20 cellular contexts compared by ENCODE assay signal in genomic region chr12:54046809-54047159, GRCh38. TPM values are rescaled to one million over a fixed set of nuclear protein-coding genes. Genes with fewer than 3 reads are reported as not detected.
A peak's percentile ranks its signal among the peaks of the same experiment; 100 is the strongest.
DNase-seq lines count a peak whose midpoint lies in the region; ATAC-seq, FAIRE-seq and TF ChIP-seq lines count a peak whose summit lies in the region.
"Had no signal": no experiment of that assay in that cellular context is flagged by ENCODE, and none has a peak within 500 bp of the region (broad histone marks: within the 10 kb centered on the region; RNA-seq: fewer than 3 reads in every experiment).

No MANE protein-coding gene starts in this region.

- H2AFZ ChIP-seq in GM23338 (peak overlapping the region; percentile 56; the same call in 1 of the 2 replicates), hepatocyte (peak overlapping the region; percentile 49), GM23248 (no peak overlapping the region)

- peak overlapping the region; percentile 62 for H3K4me2 ChIP-seq in GM23338
- H3K4me2 ChIP-seq in hepatocyte: peak overlapping the region; percentile 73
- no peak overlapping the region for H3K4me2 ChIP-seq in GM23248 (ENCODE audit: unreplicated experiment)

- WGBS in hepatocyte (ENCODE audit: low lambda C conversion rate, missing lambda C conversion rate): 22% methylated on average over 27 of the region's 27 CpGs
- 10 to 13% methylated on average over 27 of the region's 27 CpGs for WGBS in pancreas, 2 donors
- WGBS in GM23248 (ENCODE audit: low coverage in 1 of 2, low lambda C conversion rate in 2 of 2, missing lambda C conversion rate in 2 of 2), 2 experiments: 94 to 95% methylated on average over 24 to 27 of the region's 27 CpGs
- WGBS in transverse colon (ENCODE audit: low coverage in 1 of 2), 2 donors: 50% methylated on average over 25 of the region's 27 CpGs; no CpG with 5 or more reads in 1 of the 2 donors

- H3K27ac ChIP-seq in GM23338 (ENCODE audit: low read depth): no peak overlapping the region
- no peak overlapping the region for H3K27ac ChIP-seq in hepatocyte
- H3K27ac ChIP-seq in pancreas: no peak overlapping the region
- no peak overlapping the region for H3K27ac ChIP-seq in brain microvascular endothelial cell
- no peak overlapping the region for H3K27ac ChIP-seq in GM23248
- H3K27ac ChIP-seq in transverse colon: no peak overlapping the region
- H3K27ac ChIP-seq: epithelial cell of prostate, thoracic aorta, VCaP had no signal

- DNase-seq in GM23338 (ENCODE audit: low spot score) (no peak), hepatocyte (ENCODE audit: low spot score) (no peak), pancreas (no peak), brain microvascular endothelial cell (no peak), GM23248 (no peak), transverse colon (no peak)
- DNase-seq: activated gamma-delta T cell treated with Interleukin-2 at 50 U/mL for 16 hours; immature natural killer cell; NCI-H446; nucleus accumbens; right cardiac atrium; stimulated activated CD4-positive, alpha-beta T cell treated with anti-CD3 and anti-CD28 coated beads, Interleukin-2, amount 100 ng/mL, for 48 hours had no signal

- H3K4me1 ChIP-seq in GM23338 (ENCODE audit: insufficient read depth): peaks cover 45% of the 10 kb centered on the region
- H3K4me1 ChIP-seq in hepatocyte (ENCODE audit: insufficient read depth): peaks cover 8% of the 10 kb centered on the region
- peaks cover 0 to 6% (median 3%) of the 10 kb centered on the region in 3 donors for H3K4me1 ChIP-seq in pancreas
- H3K4me1 ChIP-seq in GM23248 (ENCODE audit: insufficient read depth): no peaks in the 10 kb centered on the region
- peaks cover 0 to 14% (median 5%) of the 10 kb centered on the region in 4 donors for H3K4me1 ChIP-seq in transverse colon

- H3K27me3 Mint-ChIP-seq in GM23338 (ENCODE audit: insufficient read depth, low read depth, poor library complexity): peaks cover 100% of the 10 kb centered on the region
- H3K27me3 Mint-ChIP-seq in activated naive CD8-positive, alpha-beta T cell: peaks cover 57% of the 10 kb centered on the region

- H3K9ac ChIP-seq in GM23248: no peak overlapping the region

- no peak for FAIRE-seq in pancreas (lab: Jason Lieb, UNC)

- no peaks in the 10 kb centered on the region for H3K36me3 Mint-ChIP-seq in GM23338 (ENCODE audit: low read depth)
- no peaks in the 10 kb centered on the region for H3K36me3 Mint-ChIP-seq in activated naive CD8-positive, alpha-beta T cell

- ATAC-seq in GM23338: peak; percentile 35
- ATAC-seq in pancreas: peak in 3 of 4 donors; percentile 30 to 57 (median 39)
- no peak for ATAC-seq in HG03159 (IDR thresholded peaks at IDR 0.05; ENCODE audit: unreplicated experiment)
- ATAC-seq: right cardiac atrium had no signal

- peaks cover 20% of the 10 kb centered on the region for H3K4me1 Mint-ChIP-seq in GM23338
- peaks cover 33% of the 10 kb centered on the region for H3K4me1 Mint-ChIP-seq in activated naive CD8-positive, alpha-beta T cell (ENCODE audit: low read depth)

- intact Hi-C loops in pancreas (cut with DNase I) (no loop called here), transverse colon (cut with DNase I; ENCODE audit: low total_unique reads) (no loop called here)

- TF ChIP-seq CTCF in GM23338 (conservative IDR thresholded peaks at IDR 0.05; ENCODE audit: low read depth in 2 of 2): no peak
- TF ChIP-seq CTCF in hepatocyte (IDR thresholded peaks at IDR 0.05; ENCODE audit: poor library complexity): no peak
- no peak for TF ChIP-seq CTCF in pancreas (IDR thresholded peaks at IDR 0.05)
- TF ChIP-seq CTCF in brain microvascular endothelial cell (IDR thresholded peaks at IDR 0.05; ENCODE audit: low read depth, low read length, missing control alignments): no peak
- no peak for TF ChIP-seq CTCF in transverse colon (IDR thresholded peaks at IDR 0.05)

- TF ChIP-seq EP300 in transverse colon (IDR thresholded peaks at IDR 0.05; ENCODE audit: low read depth): no peak

- H3K27me3 ChIP-seq in GM23338 (ENCODE audit: insufficient read depth): peaks cover 100% of the 10 kb centered on the region
- H3K27me3 ChIP-seq in hepatocyte: peaks cover 92% of the 10 kb centered on the region
- H3K27me3 ChIP-seq in pancreas: peaks cover 0 to 30% (median 6%) of the 10 kb centered on the region in 4 donors
- peaks cover 85% of the 10 kb centered on the region for H3K27me3 ChIP-seq in brain microvascular endothelial cell (replicated peaks)
- H3K27me3 ChIP-seq in GM23248 (replicated peaks; ENCODE audit: insufficient read depth): no peaks in the 10 kb centered on the region
- peaks cover 100% of the 10 kb centered on the region for H3K27me3 ChIP-seq in transverse colon

- H3F3A ChIP-seq in GM23338 (replicated peaks; ENCODE audit: low read depth): peaks cover 42% of the 10 kb centered on the region
- H3F3A ChIP-seq in GM23248 (ENCODE audit: insufficient read depth): no peaks in the 10 kb centered on the region

- 0 out of 3 replicates have a peak overlapping the region, but pooled peaks have one; percentile 39 for H3K4me3 Mint-ChIP-seq in GM23338
- H3K4me3 Mint-ChIP-seq in activated naive CD8-positive, alpha-beta T cell: peak overlapping the region; percentile 77
- H3K4me3 Mint-ChIP-seq: dendritic cell treated with granulocyte-macrophage colony-stimulating factor and Interleukin-4, amounts not matched to agents 40 ng/mL and 50 ng/mL, for 4 days had no signal

- no peak for TF ChIP-seq POLR2A in transverse colon (IDR thresholded peaks at IDR 0.05)

- H3K79me2 ChIP-seq in GM23338 (replicated peaks; ENCODE audit: insufficient read depth) (no peaks in the 10 kb centered on the region), hepatocyte (no peaks in the 10 kb centered on the region), GM23248 (ENCODE audit: insufficient read depth) (peaks cover 34% of the 10 kb centered on the region)

- H3K36me3 ChIP-seq in GM23338 (ENCODE audit: insufficient read depth) (peaks cover 3% of the 10 kb centered on the region; the same call in 1 of the 2 replicates), hepatocyte (replicated peaks; ENCODE audit: insufficient read depth, low read depth) (no peaks in the 10 kb centered on the region), pancreas (no peaks in the 10 kb centered on the region), brain microvascular endothelial cell (replicated peaks) (no peaks in the 10 kb centered on the region), GM23248 (ENCODE audit: low read depth) (no peaks in the 10 kb centered on the region), transverse colon (no peaks in the 10 kb centered on the region)
- H3K36me3 ChIP-seq: thoracic aorta had no signal

- no peaks in the 10 kb centered on the region for H3K9me2 ChIP-seq in GM23338 (ENCODE audit: insufficient read depth)
- no peaks in the 10 kb centered on the region for H3K9me2 ChIP-seq in hepatocyte (replicated peaks; ENCODE audit: insufficient read depth)
- no peaks in the 10 kb centered on the region for H3K9me2 ChIP-seq in GM23248 (ENCODE audit: insufficient read depth)

- H4K20me1 ChIP-seq in GM23338 (replicated peaks; ENCODE audit: insufficient read depth): peaks cover 72% of the 10 kb centered on the region
- no peaks in the 10 kb centered on the region for H4K20me1 ChIP-seq in hepatocyte (ENCODE audit: insufficient read depth, poor library complexity, severe bottlenecking)
- no peaks in the 10 kb centered on the region for H4K20me1 ChIP-seq in GM23248 (ENCODE audit: insufficient read depth)

- H3K9me3 Mint-ChIP-seq in GM23338: no peaks in the 10 kb centered on the region; the same call in 2 of the 3 replicates
- no peaks in the 10 kb centered on the region for H3K9me3 Mint-ChIP-seq in activated naive CD8-positive, alpha-beta T cell (ENCODE audit: low read depth)
- H3K9me3 Mint-ChIP-seq: dendritic cell treated with granulocyte-macrophage colony-stimulating factor and Interleukin-4, amounts not matched to agents 40 ng/mL and 50 ng/mL, for 4 days; T-helper 1 cell treated with Interleukin-12 subunit alpha and Interleukin-12 subunit beta and Interleukin-4 antibody, amounts not matched to agents 30 μg/mL and 1 μg/mL, for 36 hours had no signal

- no peak overlapping the region for H3K27ac Mint-ChIP-seq in GM23338
- no peak overlapping the region for H3K27ac Mint-ChIP-seq in activated naive CD8-positive, alpha-beta T cell
- H3K27ac Mint-ChIP-seq: dendritic cell treated with granulocyte-macrophage colony-stimulating factor and Interleukin-4, amounts not matched to agents 40 ng/mL and 50 ng/mL, for 4 days; immature natural killer cell; T-helper 1 cell treated with Interleukin-12 subunit alpha and Interleukin-12 subunit beta and Interleukin-4 antibody, amounts not matched to agents 30 μg/mL and 1 μg/mL, for 36 hours had no signal

- H3K9me3 ChIP-seq in hepatocyte (ENCODE audit: low read depth): no peaks in the 10 kb centered on the region
- no peaks in the 10 kb centered on the region for H3K9me3 ChIP-seq in pancreas
- no peaks in the 10 kb centered on the region for H3K9me3 ChIP-seq in GM23248 (ENCODE audit: low read depth)
- H3K9me3 ChIP-seq in transverse colon: no peaks in the 10 kb centered on the region
- H3K9me3 ChIP-seq: thoracic aorta had no signal

- H3K4me3 ChIP-seq in GM23338: peak overlapping the region; percentile 41; the same call in 1 of the 2 replicates
- H3K4me3 ChIP-seq in hepatocyte: no peak overlapping the region
- H3K4me3 ChIP-seq in pancreas: peak overlapping the region in 1 of 4 donors; percentile 15
- H3K4me3 ChIP-seq in brain microvascular endothelial cell (ENCODE audit: low read depth, low read length): no peak overlapping the region
- no peak overlapping the region for H3K4me3 ChIP-seq in GM23248
- peak overlapping the region in 1 of 4 donors; percentile 32 for H3K4me3 ChIP-seq in transverse colon
- H3K4me3 ChIP-seq: thoracic aorta had no signal

- in situ Hi-C loops in brain microvascular endothelial cell (cut with HindIII; ENCODE audit: low pct_ligation_motif_present, low sequenced_read_pairs) (no loop called here), GM23248 (cut with MboI) (no loop called here), transverse colon (cut with MboI; ENCODE audit: low pct_ligation_motif_present in 1 of 4, low pct_unique_long_range_greater_than_20kb in 1 of 4, low sequenced_read_pairs in 3 of 4) (no loop called here)

RNA-seq across cellular contexts. Expression of gene HOXC4, which starts 6.9 kb away (rescaled TPM):
- not detected in 2 replicates for total RNA-seq in GM23338 (2014; rRNA removed; shearing (Covaris generic))
- polyA plus RNA-seq in GM23338 (2016; fragmentation: Nextera tagmentation; extraction: Ambion mirVana) (not detected in 2 replicates), hepatocyte (4.4 and 4.8 TPM in 2 replicates), pancreas (under 1 TPM in 1 of 2 donors, not detected in 1; 0.27 TPM), GM23248 (2016; fragmentation: Nextera tagmentation; extraction: Ambion mirVana) (2.3 and 3.1 TPM in 2 replicates)
- total RNA-seq in hepatocyte (1.5 and 2.1 TPM in 2 replicates), pancreas (under 1 TPM in 3 of 6 donors, not detected in 3; 0.15 to 0.62 (median 0.23) TPM), transverse colon (under 1 TPM in 2 of 4 donors, not detected in 2; 0.64 to 0.68 TPM)
- 2.2 and 3.4 TPM in 2 replicates for total RNA-seq in GM23248 (2014; rRNA removed; shearing (Covaris generic))

RNA-seq across cellular contexts. Expression of gene HOXC5, which starts 13.9 kb away (rescaled TPM):
- total RNA-seq in GM23338 (2014; rRNA removed; shearing (Covaris generic)): not detected in 2 replicates
- not detected in 2 replicates for polyA plus RNA-seq in GM23338 (2016; fragmentation: Nextera tagmentation; extraction: Ambion mirVana)
- total RNA-seq in hepatocyte: 0.20 and 0.40 TPM in 2 replicates
- 0.18 and 1.1 TPM in 2 replicates for polyA plus RNA-seq in hepatocyte
- not detected for total RNA-seq in pancreas
- polyA plus RNA-seq in pancreas: not detected
- 1.1 and 1.8 TPM in 2 replicates for total RNA-seq in GM23248 (2014; rRNA removed; shearing (Covaris generic))
- polyA plus RNA-seq in GM23248 (2016; fragmentation: Nextera tagmentation; extraction: Ambion mirVana): 0.65 and 1.3 TPM in 2 replicates
- under 1 TPM in 2 of 4 donors, not detected in 2; 0.27 to 0.60 TPM for total RNA-seq in transverse colon
- total RNA-seq: MCF 10A, right cardiac atrium had no signal
- polyA plus RNA-seq: immature natural killer cell had no signal

RNA-seq across cellular contexts. Expression of gene HOXC6, which starts 18.5 kb away (rescaled TPM):
- not detected in 2 replicates for total RNA-seq in GM23338 (2014; rRNA removed; shearing (Covaris generic))
- polyA plus RNA-seq in GM23338 (2016; fragmentation: Nextera tagmentation; extraction: Ambion mirVana) (not detected in 2 replicates), hepatocyte (11.1 and 12.1 TPM in 2 replicates), pancreas (under 1 TPM; 0.14 to 0.34 TPM), GM23248 (2016; fragmentation: Nextera tagmentation; extraction: Ambion mirVana) (19.9 and 20.5 TPM in 2 replicates)
- total RNA-seq in hepatocyte (2.6 and 4.5 TPM in 2 replicates), pancreas (under 1 TPM in 4 of 6 donors, not detected in 2; 0.19 to 0.41 (median 0.31) TPM), transverse colon (under 1 TPM in 1 of 4 donors, not detected in 3; 0.48 TPM)
- 3.6 and 4.9 TPM in 2 replicates for total RNA-seq in GM23248 (2014; rRNA removed; shearing (Covaris generic))
- total RNA-seq: thoracic aorta had no signal
- polyA plus RNA-seq: immature natural killer cell had no signal

RNA-seq across cellular contexts. Expression of gene HOXC8, which starts 38.0 kb away (rescaled TPM):
- not detected in 2 replicates for total RNA-seq in GM23338 (2014; rRNA removed; shearing (Covaris generic))
- polyA plus RNA-seq in GM23338 (2016; fragmentation: Nextera tagmentation; extraction: Ambion mirVana) (not detected in 2 replicates), hepatocyte (6.4 and 8.5 TPM in 2 replicates), pancreas (not detected), GM23248 (2016; fragmentation: Nextera tagmentation; extraction: Ambion mirVana) (16.7 and 20.8 TPM in 2 replicates)
- total RNA-seq in hepatocyte (1.6 and 2.0 TPM in 2 replicates), pancreas (not detected), transverse colon (not detected)
- 3.8 and 11.3 TPM in 2 replicates for total RNA-seq in GM23248 (2014; rRNA removed; shearing (Covaris generic))
- total RNA-seq: right cardiac atrium, thoracic aorta had no signal
- polyA plus RNA-seq: immature natural killer cell, right cardiac atrium had no signal

RNA-seq across cellular contexts. Expression of gene HOXC9, which starts 46.8 kb away (rescaled TPM):
- not detected in 2 replicates for total RNA-seq in GM23338 (2014; rRNA removed; shearing (Covaris generic))
- polyA plus RNA-seq in GM23338 (2016; fragmentation: Nextera tagmentation; extraction: Ambion mirVana): not detected in 2 replicates
- total RNA-seq in hepatocyte: 0.10 and 0.60 TPM in 2 replicates
- 2.7 and 4.1 TPM in 2 replicates for polyA plus RNA-seq in hepatocyte
- total RNA-seq in pancreas: under 1 TPM in 1 of 6 donors, not detected in 5; 0.19 TPM
- under 1 TPM; 0.26 to 0.27 TPM for polyA plus RNA-seq in pancreas
- total RNA-seq in GM23248 (2014; rRNA removed; shearing (Covaris generic)): 2.5 and 3.7 TPM in 2 replicates
- 5.5 and 6.0 TPM in 2 replicates for polyA plus RNA-seq in GM23248 (2016; fragmentation: Nextera tagmentation; extraction: Ambion mirVana)
- total RNA-seq in transverse colon: not detected
- total RNA-seq: thoracic aorta had no signal
- polyA plus RNA-seq: immature natural killer cell, right cardiac atrium had no signal
